In the genomic region with DNA sequence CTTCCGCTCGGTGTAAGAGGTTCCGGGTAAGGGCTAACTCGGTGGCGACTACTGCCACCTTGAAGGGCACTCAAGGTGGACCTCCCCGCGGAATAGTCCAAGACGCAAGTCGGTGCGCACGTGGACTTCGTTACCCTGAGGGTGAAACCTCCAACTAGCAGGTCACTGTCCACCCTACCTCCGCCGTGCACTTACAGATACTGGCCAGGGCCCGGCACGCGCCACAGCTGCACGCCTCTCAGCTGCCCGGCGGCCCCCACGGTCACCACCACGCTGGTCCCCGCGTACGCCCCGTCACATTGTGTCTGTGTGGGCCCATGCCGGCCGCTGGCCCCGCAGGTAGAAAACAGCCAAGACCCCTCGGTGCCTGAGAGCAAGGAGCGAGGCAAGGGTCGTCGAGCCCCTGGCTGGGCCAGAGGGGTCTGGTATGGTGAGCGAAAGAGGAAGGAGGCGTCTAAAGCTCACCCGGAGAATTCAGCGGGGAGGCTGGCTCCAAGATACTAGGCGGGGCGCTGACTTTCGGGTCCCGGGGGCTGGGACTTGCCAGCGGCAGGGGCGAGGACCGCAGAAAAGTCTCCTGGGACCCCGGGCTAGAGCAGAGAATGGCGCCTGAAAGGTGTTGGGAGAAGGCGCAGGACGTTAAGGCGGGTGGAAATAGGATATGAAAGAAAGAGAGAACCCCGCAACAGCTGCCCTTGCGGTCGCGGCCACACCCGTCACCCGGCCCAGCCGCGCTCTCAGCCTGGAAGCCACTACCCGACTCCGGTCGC, we compare ENCODE assay signal across 8 cellular contexts. TPM values are rescaled to one million over a fixed set of nuclear protein-coding genes. Genes with fewer than 3 reads are reported as not detected.
DNase-seq lines count a peak whose midpoint lies in the region; ATAC-seq and TF ChIP-seq lines count a peak whose summit lies in the region.

No MANE protein-coding gene starts in this region.

- peaks cover 24% of the 10 kb centered on the region for H3K4me1 Mint-ChIP-seq in activated T-helper 2 cell treated with anti-CD3 and anti-CD28 coated beads, Interferon-gamma antibody, Interleukin-2, Interleukin-4, amounts not matched to agents 10 μg/mL and 5 μg/mL and 100 μg/mL, durations not matched to agents 14 hours and 24 hours and 36 hours (ENCODE audit: low read depth)
- H3K4me1 Mint-ChIP-seq in stimulated activated naive B cell treated with anti-CD40 and anti-IgM and Interleukin-4, amounts not matched to agents 10 μg/mL and 1 μg/mL and 100 μg/mL, for 72 hours, result peaks cover 20 to 24% of the 10 kb centered on the region in 2 donors

- H3K4me3 ChIP-seq in AG04449 (ENCODE audit: low read depth, low read length) (peak overlapping the region; percentile 15; the same call in 1 of the 2 replicates), HFF-Myc (replicated peaks; ENCODE audit: low read depth, low read length) (peak overlapping the region; percentile 37)

- intact Hi-C loops in activated T-helper 2 cell treated with anti-CD3 and anti-CD28 coated beads, Interferon-gamma antibody, Interleukin-2, Interleukin-4, amounts not matched to agents 10 μg/mL and 5 μg/mL and 100 μg/mL, durations not matched to agents 14 hours and 24 hours and 36 hours (cut with micrococcal nuclease), result loop anchor here (2.0 to 5.0 kb wide), 3 partner anchors 18 to 45 kb away; partner anchors contain the start of gene RPAP1

- no peaks in the 10 kb centered on the region for H3K9me3 Mint-ChIP-seq in activated T-helper 2 cell treated with anti-CD3 and anti-CD28 coated beads, Interferon-gamma antibody, Interleukin-2, Interleukin-4, amounts not matched to agents 10 μg/mL and 5 μg/mL and 100 μg/mL, durations not matched to agents 14 hours and 24 hours and 36 hours
- H3K9me3 Mint-ChIP-seq in stimulated activated naive B cell treated with anti-CD40 and anti-IgM and Interleukin-4, amounts not matched to agents 10 μg/mL and 1 μg/mL and 100 μg/mL, for 72 hours, result no peaks in the 10 kb centered on the region

- DNase-seq in AG04449 (ENCODE audit: low read depth, low spot score) (no peak), HFF-Myc (ENCODE audit: extremely low read depth, low read depth) (no peak), iPS-NIHi7 (ENCODE audit: extremely low spot score) (peak; percentile 31), NCI-H2107 treated with DMSO at 0.1 percent for 48 hours (lab: John Stamatoyannopoulos, UW; ENCODE audit: unreplicated experiment) (no peak)
- no peak for DNase-seq in activated T-helper 2 cell treated with anti-CD3 and anti-CD28 coated beads, Interferon-gamma antibody, Interleukin-2, Interleukin-4, amounts not matched to agents 10 μg/mL and 5 μg/mL and 100 μg/mL, durations not matched to agents 14 hours and 24 hours and 36 hours (ENCODE audit: low spot score)
- peak; percentile 54 for DNase-seq in stimulated activated naive B cell treated with anti-CD40 and anti-IgM and Interleukin-4, amounts not matched to agents 10 μg/mL and 1 μg/mL and 100 μg/mL, for 72 hours

- peak overlapping the region; percentile 62 for H3K4me3 Mint-ChIP-seq in activated T-helper 2 cell treated with anti-CD3 and anti-CD28 coated beads, Interferon-gamma antibody, Interleukin-2, Interleukin-4, amounts not matched to agents 10 μg/mL and 5 μg/mL and 100 μg/mL, durations not matched to agents 14 hours and 24 hours and 36 hours (ENCODE audit: low read depth)
- peak overlapping the region; percentile 86 for H3K4me3 Mint-ChIP-seq in stimulated activated naive B cell treated with anti-CD40 and anti-IgM and Interleukin-4, amounts not matched to agents 10 μg/mL and 1 μg/mL and 100 μg/mL, for 72 hours

- peaks cover 11% of the 10 kb centered on the region for H3K36me3 Mint-ChIP-seq in activated T-helper 2 cell treated with anti-CD3 and anti-CD28 coated beads, Interferon-gamma antibody, Interleukin-2, Interleukin-4, amounts not matched to agents 10 μg/mL and 5 μg/mL and 100 μg/mL, durations not matched to agents 14 hours and 24 hours and 36 hours (ENCODE audit: low read depth)
- H3K36me3 Mint-ChIP-seq in stimulated activated naive B cell treated with anti-CD40 and anti-IgM and Interleukin-4, amounts not matched to agents 10 μg/mL and 1 μg/mL and 100 μg/mL, for 72 hours, result peaks cover 14 to 18% of the 10 kb centered on the region in 2 donors

- TF ChIP-seq CTCF in AG04449 (IDR thresholded peaks at IDR 0.05; ENCODE audit: insufficient read depth, low read length, missing control alignments) (no peak), HFF-Myc (IDR thresholded peaks at IDR 0.05; ENCODE audit: low read depth, low read length, missing control alignments) (no peak)

- H3K27me3 Mint-ChIP-seq in activated T-helper 2 cell treated with anti-CD3 and anti-CD28 coated beads, Interferon-gamma antibody, Interleukin-2, Interleukin-4, amounts not matched to agents 10 μg/mL and 5 μg/mL and 100 μg/mL, durations not matched to agents 14 hours and 24 hours and 36 hours (ENCODE audit: low read depth), result peaks cover 37% of the 10 kb centered on the region
- H3K27me3 Mint-ChIP-seq in stimulated activated naive B cell treated with anti-CD40 and anti-IgM and Interleukin-4, amounts not matched to agents 10 μg/mL and 1 μg/mL and 100 μg/mL, for 72 hours, result peaks cover 11 to 27% of the 10 kb centered on the region in 2 donors

- POLR2A ChIA-PET in AG04449 (lab: Yijun Ruan, JAX), result no interaction called here

- peak; percentile 60 to 69 for ATAC-seq in stimulated activated naive B cell treated with anti-CD40 and anti-IgM and Interleukin-4, amounts not matched to agents 10 μg/mL and 1 μg/mL and 100 μg/mL, for 72 hours (replicated peaks)
- ATAC-seq in GM21515 (IDR thresholded peaks at IDR 0.05; ENCODE audit: unreplicated experiment) (no peak), HG03439 (IDR thresholded peaks at IDR 0.05; ENCODE audit: unreplicated experiment) (no peak)

- H3K27ac Mint-ChIP-seq in activated T-helper 2 cell treated with anti-CD3 and anti-CD28 coated beads, Interferon-gamma antibody, Interleukin-2, Interleukin-4, amounts not matched to agents 10 μg/mL and 5 μg/mL and 100 μg/mL, durations not matched to agents 14 hours and 24 hours and 36 hours, result no peak overlapping the region
- peak overlapping the region; percentile 87 for H3K27ac Mint-ChIP-seq in stimulated activated naive B cell treated with anti-CD40 and anti-IgM and Interleukin-4, amounts not matched to agents 10 μg/mL and 1 μg/mL and 100 μg/mL, for 72 hours

- CTCF ChIA-PET in AG04449 (lab: Yijun Ruan, JAX), result interaction anchor here (1.2 kb wide), 1 partner anchor 16 kb away, joined by 4 read pairs; no protein-coding TSS in a partner anchor

RNA-seq across cellular contexts. Expression of gene LTK, which starts 0.9 kb away (rescaled TPM):
- 0.18 and 0.25 TPM in 2 replicates for total RNA-seq in activated T-helper 2 cell treated with anti-CD3 and anti-CD28 coated beads, Interferon-gamma antibody, Interleukin-2, Interleukin-4, amounts not matched to agents 10 μg/mL and 5 μg/mL and 100 μg/mL, durations not matched to agents 14 hours and 24 hours and 36 hours

RNA-seq across cellular contexts. Expression of gene ITPKA, which starts 19.0 kb away (rescaled TPM):
- total RNA-seq in activated T-helper 2 cell treated with anti-CD3 and anti-CD28 coated beads, Interferon-gamma antibody, Interleukin-2, Interleukin-4, amounts not matched to agents 10 μg/mL and 5 μg/mL and 100 μg/mL, durations not matched to agents 14 hours and 24 hours and 36 hours, result 4.7 and 5.7 TPM in 2 replicates

RNA-seq across cellular contexts. Expression of gene RPAP1, which starts 31.4 kb away (rescaled TPM):
- 60.1 and 66.6 TPM in 2 replicates for total RNA-seq in activated T-helper 2 cell treated with anti-CD3 and anti-CD28 coated beads, Interferon-gamma antibody, Interleukin-2, Interleukin-4, amounts not matched to agents 10 μg/mL and 5 μg/mL and 100 μg/mL, durations not matched to agents 14 hours and 24 hours and 36 hours

RNA-seq across cellular contexts. Expression of gene TYRO3, which starts 46.3 kb away (rescaled TPM):
- total RNA-seq in activated T-helper 2 cell treated with anti-CD3 and anti-CD28 coated beads, Interferon-gamma antibody, Interleukin-2, Interleukin-4, amounts not matched to agents 10 μg/mL and 5 μg/mL and 100 μg/mL, durations not matched to agents 14 hours and 24 hours and 36 hours, result 4.0 and 6.8 TPM in 2 replicates

Comparison
In these comparisons a context has a peak if more than half of its experiments do, and no peak if none do; other contexts are left out.
1. DNase-seq: peak in iPS-NIHi7 (single experiment) and stimulated activated naive B cell treated with anti-CD40 and anti-IgM and Interleukin-4, amounts not matched to agents 10 μg/mL and 1 μg/mL and 100 μg/mL, for 72 hours (single experiment); none in AG04449 (single experiment), HFF-Myc (single experiment), activated T-helper 2 cell treated with anti-CD3 and anti-CD28 coated beads, Interferon-gamma antibody, Interleukin-2, Interleukin-4, amounts not matched to agents 10 μg/mL and 5 μg/mL and 100 μg/mL, durations not matched to agents 14 hours and 24 hours and 36 hours (single experiment) and NCI-H2107 treated with DMSO at 0.1 percent for 48 hours (single experiment).
2. ATAC-seq: peak in stimulated activated naive B cell treated with anti-CD40 and anti-IgM and Interleukin-4, amounts not matched to agents 10 μg/mL and 1 μg/mL and 100 μg/mL, for 72 hours (2 of 2); none in GM21515 (single experiment) and HG03439 (single experiment).